ENCODE assay signal across 10 cellular contexts in the genomic region with DNA sequence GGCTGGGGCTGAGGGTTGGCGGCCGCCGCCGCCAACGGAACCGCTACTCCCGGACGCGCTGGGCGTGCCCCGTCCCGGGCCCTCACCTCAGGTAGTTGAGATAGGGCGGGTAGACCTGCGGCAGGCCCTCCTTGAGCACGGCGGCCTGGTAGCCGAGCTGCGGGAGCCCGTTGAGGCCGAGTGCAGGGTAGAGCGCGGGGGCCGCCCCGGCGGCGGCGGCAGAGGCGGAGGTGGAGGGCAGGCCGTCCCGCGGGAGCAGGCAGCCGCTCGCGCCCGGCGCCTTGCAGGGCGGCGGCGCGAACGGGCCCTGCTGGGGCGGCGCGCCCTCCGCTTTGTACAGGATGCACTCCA. TPM values are rescaled to one million over a fixed set of nuclear protein-coding genes. Genes with fewer than 3 reads are reported as not detected.
A peak's percentile ranks its signal among the peaks of the same experiment; 100 is the strongest.
DNase-seq lines count a peak whose midpoint lies in the region; FAIRE-seq and TF ChIP-seq lines count a peak whose summit lies in the region.
"Had no signal": no experiment of that assay in that cellular context is flagged by ENCODE, and none has a peak within 500 bp of the region (broad histone marks: within the 10 kb centered on the region; RNA-seq: fewer than 3 reads in every experiment).

No MANE protein-coding gene starts in this region.

- H2BK12ac ChIP-seq in H1 (ENCODE audit: low read depth, low read length), result no peak overlapping the region

- H4K8ac ChIP-seq in H1 (ENCODE audit: extremely low read depth, insufficient read depth, low read length), result peak overlapping the region; percentile 48; the same call in 1 of the 2 replicates

- H3K79me1 ChIP-seq in H1 (ENCODE audit: low read depth, low read length), result no peaks in the 10 kb centered on the region

- H3K4me3 ChIP-seq in H1 (ENCODE audit: extremely low read depth in 1 of 4, insufficient read depth in 2 of 4, low read depth in 3 of 4, low read length in 4 of 4) (peak overlapping the region; percentile 47 to 68 (median 54)), lower leg skin (ENCODE audit: low read depth, poor library complexity, severe bottlenecking) (peak overlapping the region; percentile 34), thymus (ENCODE audit: low read length) (peak overlapping the region; percentile 23)

- no peak overlapping the region for H3K18ac ChIP-seq in H1 (ENCODE audit: extremely low read depth, low read length)

- CTCF ChIA-PET in H1 (lab: Charles Lee; ENCODE audit: partially characterized antibody) (no interaction called here), RWPE1 (lab: Yijun Ruan, JAX) (no interaction called here)

- H2BK120ac ChIP-seq in H1 (replicated peaks; ENCODE audit: low read depth, low read length), result no peak overlapping the region

- no peak overlapping the region for H3K14ac ChIP-seq in H1 (ENCODE audit: insufficient read length)

- no peak for TF ChIP-seq EP300 in H1 (IDR thresholded peaks at IDR 0.05; ENCODE audit: borderline replicate concordance in 1 of 2, low read depth in 2 of 2, low read length in 2 of 2)

- TF ChIP-seq POLR2A in H1 (IDR thresholded peaks at IDR 0.05; ENCODE audit: control extremely low read depth in 1 of 2, low read depth in 2 of 2, low read length in 2 of 2), result no peak
- no peak for TF ChIP-seq POLR2A in lower leg skin (IDR thresholded peaks at IDR 0.05)

- no peak overlapping the region for H3K56ac ChIP-seq in H1 (replicated peaks; ENCODE audit: insufficient read length, low read depth, low read length)

- POLR2A ChIA-PET in H1 (lab: Charles Lee; ENCODE audit: partially characterized antibody), result no interaction called here
- POLR2A ChIA-PET in RWPE1 (lab: Yijun Ruan, JAX; ENCODE audit: low non-redundant PET), result no interaction called here

- H3K36me3 ChIP-seq in H1 (ENCODE audit: control insufficient read depth in 2 of 4, insufficient read depth in 4 of 4, low read length in 3 of 4), result peaks cover 0 to 3% (median 0%) of the 10 kb centered on the region in 4 experiments; a peak in 1 of 8 replicates
- H3K36me3 ChIP-seq in thymus (ENCODE audit: control insufficient read depth, insufficient read depth), result no peaks in the 10 kb centered on the region

- TF ChIP-seq RAD21 in H1 (IDR thresholded peaks at IDR 0.05 in 1 of 2, conservative IDR thresholded peaks at IDR 0.05 in 1 of 2; ENCODE audit: low read depth in 2 of 2, low read length in 2 of 2), result no peak

- no peak overlapping the region for H2BK15ac ChIP-seq in H1 (ENCODE audit: low read length)

- FAIRE-seq in H1 (lab: Jason Lieb, UNC), result no peak

- H3K27ac ChIP-seq in H1 (ENCODE audit: low read depth, low read length), result no peak overlapping the region
- no peak overlapping the region for H3K27ac ChIP-seq in thymus (ENCODE audit: low read depth)
- no peak overlapping the region for H3K27ac ChIP-seq in RWPE1
- H3K27ac ChIP-seq: 22Rv1 had no signal

- TF ChIP-seq CTCF in H1 (IDR thresholded peaks at IDR 0.05; ENCODE audit: control extremely low read depth in 1 of 3, insufficient read depth in 1 of 3, low read depth in 1 of 3, low read length in 3 of 3) (no peak), lower leg skin (IDR thresholded peaks at IDR 0.05) (no peak), RWPE1 (conservative IDR thresholded peaks at IDR 0.05; ENCODE audit: low read depth) (no peak)

- H3K4me2 ChIP-seq in H1 (ENCODE audit: insufficient read depth in 1 of 2, low read depth in 2 of 2, low read length in 2 of 2), result peak overlapping the region; percentile 97 to 99

- no peaks in the 10 kb centered on the region for H3K9me3 ChIP-seq in H1 (ENCODE audit: insufficient read depth in 2 of 2, low read depth in 1 of 2, low read length in 1 of 2)
- H3K9me3 ChIP-seq in thymus (ENCODE audit: control insufficient read depth), result no peaks in the 10 kb centered on the region

- no peak overlapping the region for H2AFZ ChIP-seq in H1 (ENCODE audit: low read length)

- 2% methylated on average over 34 of the region's 45 CpGs; no CpG with 5 or more reads in 1 of the 2 experiments for WGBS in H1 (ENCODE audit: extremely low coverage in 1 of 2, insufficient coverage in 1 of 2, insufficient read length in 1 of 2, insufficient replicate concordance in 2 of 2, low coverage in 1 of 2, low lambda C conversion rate in 2 of 2, missing lambda C conversion rate in 1 of 2), 2 experiments
- 0% methylated on average over 5 to 12 of the region's 45 CpGs for WGBS in lower leg skin, 2 donors
- 2% methylated on average over 45 of the region's 45 CpGs for WGBS in thymus

- no peak overlapping the region for H3K4ac ChIP-seq in H1 (replicated peaks; ENCODE audit: insufficient read length, low read depth, low read length)

- intact Hi-C loops in lower leg skin (cut with DNase I; ENCODE audit: low total_unique reads), result no loop called here

- no peak overlapping the region for H4K5ac ChIP-seq in H1 (ENCODE audit: insufficient read length, low read depth, low read length)

- H2BK5ac ChIP-seq in H1 (ENCODE audit: low read depth, low read length), result no peak overlapping the region

- H2AK5ac ChIP-seq in H1 (ENCODE audit: low read depth, low read length), result no peak overlapping the region

- H3K23me2 ChIP-seq in H1 (ENCODE audit: low read depth, low read length), result peaks cover 18% of the 10 kb centered on the region; the same call in 1 of the 2 replicates

- no peak overlapping the region for H3K23ac ChIP-seq in H1 (ENCODE audit: insufficient read length)

- DNase-seq in DMS 273 (lab: John Stamatoyannopoulos, UW; ENCODE audit: unreplicated experiment), result peak; percentile 30
- DNase-seq in DMS 273 treated with DMSO at 0.1 percent for 48 hours (lab: John Stamatoyannopoulos, UW), result no peak
- peak in 1 of 2 experiments; percentile 76 for DNase-seq in H1 (ENCODE audit: low read depth in 1 of 2, low spot score in 2 of 2)
- DNase-seq in lower leg skin (ENCODE audit: low spot score in 2 of 2), result peak in 1 of 2 donors; percentile 84
- DNase-seq in mucosa of gallbladder (ENCODE audit: low spot score), result no peak
- no peak for DNase-seq in middle frontal gyrus (ENCODE audit: extremely low spot score, low spot score)
- DNase-seq in RWPE1 (ENCODE audit: low spot score), result no peak

- H4K20me1 ChIP-seq in H1 (replicated peaks in 1 of 2; ENCODE audit: control insufficient read depth in 1 of 2, insufficient read depth in 2 of 2, low read length in 2 of 2), result peaks cover 0 to 3% of the 10 kb centered on the region in 2 experiments

- H3K4me1 ChIP-seq in H1 (replicated peaks in 1 of 4; ENCODE audit: control insufficient read depth in 3 of 4, insufficient read depth in 4 of 4, low read length in 3 of 4) (peaks cover 0 to 12% (median 6%) of the 10 kb centered on the region in 4 experiments; a peak in 5 of 7 replicates), thymus (ENCODE audit: control insufficient read depth, insufficient read depth, low read length) (no peaks in the 10 kb centered on the region)

- H4K91ac ChIP-seq in H1 (replicated peaks; ENCODE audit: insufficient read length, low read length), result no peak overlapping the region

- no peaks in the 10 kb centered on the region for H3K79me2 ChIP-seq in H1 (ENCODE audit: control insufficient read depth in 1 of 2, insufficient read depth in 2 of 2, low read length in 2 of 2)

- H2BK20ac ChIP-seq in H1 (ENCODE audit: low read length), result no peak overlapping the region

- H3K9ac ChIP-seq in H1 (replicated peaks in 1 of 4; ENCODE audit: extremely low read depth in 1 of 4, low read depth in 3 of 4, low read length in 3 of 4), result no peak overlapping the region

- peaks cover 30 to 59% (median 51%) of the 10 kb centered on the region in 4 experiments for H3K27me3 ChIP-seq in H1 (replicated peaks in 1 of 4; ENCODE audit: control insufficient read depth in 3 of 4, extremely low read depth in 1 of 4, insufficient read depth in 3 of 4, low read length in 3 of 4)
- peaks cover 43% of the 10 kb centered on the region for H3K27me3 ChIP-seq in thymus (ENCODE audit: control insufficient read depth, insufficient read depth)

TF ChIP-seq in H1, 55 proteins besides CTCF, POLR2A, EP300 and RAD21:
- peak; percentile 80 for TF ChIP-seq SUZ12 (IDR thresholded peaks at IDR 0.05; ENCODE audit: low read length)
- no peak for TF ChIP-seq MAFK (IDR thresholded peaks at IDR 0.05; ENCODE audit: low read depth, low read length)
- TF ChIP-seq SP1 (IDR thresholded peaks at IDR 0.05; ENCODE audit: low read depth, low read length), result no peak
- no peak for TF ChIP-seq SAP30 (IDR thresholded peaks at IDR 0.05; ENCODE audit: insufficient read depth, insufficient replicate concordance, low read length)
- 0 out of 2 replicates have a peak, but pooled peaks have one; percentile 18 for TF ChIP-seq PHF8 (conservative IDR thresholded peaks at IDR 0.05; ENCODE audit: low read depth, low read length)

RNA-seq across cellular contexts. Expression of a gene that starts 2.3 kb away (rescaled TPM):
- total RNA-seq in H1 (2021; fragmentation: NEBNext Ultra II Directional; extraction: Animal tissue kit (Norgen Biotek cat#: 25700)), result 0.19 and 0.35 TPM in 2 replicates
- polyA plus RNA-seq in H1 (2011; rRNA removed), result 0.03 TPM in 2 replicates
- 0.06 TPM for polyA plus RNA-seq in H1 (2011; cell fraction: cytosol; rRNA removed)
- polyA plus RNA-seq in H1 (2011; cell fraction: nucleus; rRNA removed), result 0.03 TPM
- 0.13 to 0.52 TPM (median 0.35 TPM) in 3 of 4 replicates, not detected in the other for polyA plus RNA-seq in H1 (2012, experiment 1 of 2)
- not detected for polyA plus RNA-seq in H1 (2012, experiment 2 of 2)
- polyA plus RNA-seq in H1 (2013, experiment 1 of 2), result 0.04 TPM
- 0.04 TPM for polyA plus RNA-seq in H1 (2013, experiment 2 of 2)
- polyA minus RNA-seq in H1 (2011; rRNA and poly(A)+ RNA removed), result 0.05 and 0.16 TPM in 2 replicates
- not detected for polyA minus RNA-seq in H1 (2011; cell fraction: cytosol; rRNA and poly(A)+ RNA removed)
- not detected for polyA minus RNA-seq in H1 (2011; cell fraction: nucleus; rRNA and poly(A)+ RNA removed)
- total RNA-seq in lower leg skin, result under 1 TPM; 0.49 to 0.97 (median 0.64) TPM
- 0.07 TPM for polyA plus RNA-seq in thymus
- 1.0 TPM for total RNA-seq in mucosa of gallbladder
- total RNA-seq: RPMI7951 had no signal
